12 cellular contexts compared by ENCODE assay signal in genomic region chr17:64741038-64741641, GRCh38.
DNase-seq lines count a peak whose midpoint lies in the region; TF ChIP-seq lines count a peak whose summit lies in the region.
"Had no signal": no experiment of that assay in that cellular context is flagged by ENCODE, and none has a peak within 500 bp of the region (broad histone marks: within the 10 kb centered on the region; RNA-seq: fewer than 3 reads in every experiment).

No MANE protein-coding gene starts in this region.

- in situ Hi-C loops in GM13977 (cut with MboI; ENCODE audit: low pct_unique_long_range_greater_than_20kb, low sequenced_read_pairs, unreplicated experiment) = no loop called here

- H4K8ac ChIP-seq in neuronal stem cell (ENCODE audit: low read depth, low read length) = no peak overlapping the region

- CTCF ChIA-PET in AG04449 (lab: Yijun Ruan, JAX) = interaction anchor here (1.1 to 7.2 kb wide), 4 partner anchors 13 to 208 kb away, joined by 3 to 45 read pairs (median 3); no protein-coding TSS in a partner anchor

- H2BK12ac ChIP-seq in neuronal stem cell (ENCODE audit: low read length) = no peak overlapping the region

- H3K36me3 ChIP-seq in SJCRH30 = no peaks in the 10 kb centered on the region
- H3K36me3 ChIP-seq in neuronal stem cell (replicated peaks in 1 of 2; ENCODE audit: control insufficient read depth in 2 of 2, insufficient read depth in 2 of 2, low read length in 2 of 2) = no peaks in the 10 kb centered on the region
- H3K36me3 ChIP-seq: cardiac muscle cell had no signal

- H3K18ac ChIP-seq in neuronal stem cell (ENCODE audit: low read length) = no peak overlapping the region

- H3K36me3 Mint-ChIP-seq in activated naive CD8-positive, alpha-beta T cell treated with anti-CD3 and anti-CD28 coated beads for 36 hours = no peaks in the 10 kb centered on the region

- no peak overlapping the region for H2BK5ac ChIP-seq in neuronal stem cell (ENCODE audit: low read length)

- no peak overlapping the region for H3K4me2 ChIP-seq in neuronal stem cell (ENCODE audit: insufficient read depth, low read length, poor library complexity, severe bottlenecking)

- no peak overlapping the region for H2BK15ac ChIP-seq in neuronal stem cell (ENCODE audit: low read length)

- no peak for DNase-seq in AG04449 (ENCODE audit: low read depth, low spot score)
- peak; percentile 31 to 39 for DNase-seq in SJCRH30
- peak; percentile 53 for DNase-seq in fibroblast of villous mesenchyme (ENCODE audit: low read depth)
- no peak for DNase-seq in neuronal stem cell (ENCODE audit: low spot score)
- DNase-seq in ecto neural progenitor cell (ENCODE audit: low spot score) = no peak
- no peak for DNase-seq in HuH-7 (ENCODE audit: low spot score)
- no peak for DNase-seq in GM13977 (ENCODE audit: low spot score)
- DNase-seq in activated naive CD8-positive, alpha-beta T cell treated with anti-CD3 and anti-CD28 coated beads for 36 hours = no peak
- DNase-seq: activated CD4-positive, CD25-positive, alpha-beta regulatory T cell; CD4-positive, alpha-beta T cell; NCI-H524 treated with DMSO at 0.1 percent for 48 hours had no signal

- no peak for TF ChIP-seq CTCF in AG04449 (IDR thresholded peaks at IDR 0.05; ENCODE audit: insufficient read depth, low read length, missing control alignments)
- no peak for TF ChIP-seq CTCF in fibroblast of villous mesenchyme (IDR thresholded peaks at IDR 0.05; ENCODE audit: insufficient read depth, low read depth, low read length)
- TF ChIP-seq CTCF in GM13977 (IDR thresholded peaks at IDR 0.05; ENCODE audit: extremely low read depth, insufficient read depth, missing control alignments) = no peak

- no CpG with 5 or more reads among the region's 6 CpGs for WGBS in neuronal stem cell (ENCODE audit: extremely low coverage in 2 of 2, insufficient read length in 2 of 2, insufficient replicate concordance in 1 of 2), 2 donors

- POLR2A ChIA-PET in AG04449 (lab: Yijun Ruan, JAX) = interaction anchor here (0.5 to 2.1 kb wide), 4 partner anchors 9 to 439 kb away, joined by 3 to 8 read pairs (median 3); no protein-coding TSS in a partner anchor

- H3K9me3 ChIP-seq in SJCRH30 (replicated peaks) (no peaks in the 10 kb centered on the region), neuronal stem cell (replicated peaks in 1 of 2; ENCODE audit: control insufficient read depth in 2 of 2, insufficient read depth in 1 of 2, low read depth in 1 of 2, low read length in 2 of 2) (no peaks in the 10 kb centered on the region)

- no peak overlapping the region for H4K91ac ChIP-seq in neuronal stem cell (ENCODE audit: low read depth, low read length, poor library complexity)

- H3K9me3 Mint-ChIP-seq in activated naive CD8-positive, alpha-beta T cell treated with anti-CD3 and anti-CD28 coated beads for 36 hours = no peaks in the 10 kb centered on the region
- H3K9me3 Mint-ChIP-seq: CD4-positive, alpha-beta T cell had no signal

- H3K27me3 ChIP-seq in SJCRH30 (no peaks in the 10 kb centered on the region), neuronal stem cell (ENCODE audit: control insufficient read depth in 3 of 3, insufficient read depth in 3 of 3, low read depth in 1 of 3, low read length in 3 of 3) (no peaks in the 10 kb centered on the region)
- H3K27me3 ChIP-seq: cardiac muscle cell had no signal

- H3K4me3 ChIP-seq in AG04449 (ENCODE audit: low read depth, low read length) (peak overlapping the region; percentile 19), SJCRH30 (no peak overlapping the region), fibroblast of villous mesenchyme (ENCODE audit: low read depth, low read length) (no peak overlapping the region), neuronal stem cell (ENCODE audit: low read length in 2 of 2) (no peak overlapping the region)
- H3K4me3 ChIP-seq: cardiac muscle cell had no signal

- H3K9ac ChIP-seq in neuronal stem cell (ENCODE audit: low read depth, low read length, poor library complexity) = no peak overlapping the region

- no peak overlapping the region for H2AK5ac ChIP-seq in neuronal stem cell (ENCODE audit: low read depth, low read length)

- H3K27ac ChIP-seq in SJCRH30 = peak overlapping the region; percentile 54
- H3K27ac ChIP-seq in neuronal stem cell (replicated peaks; ENCODE audit: low read length) = peak overlapping the region; percentile 58
- H3K27ac ChIP-seq: cardiac muscle cell had no signal

- no peak overlapping the region for H3K14ac ChIP-seq in neuronal stem cell (ENCODE audit: low read length)

- peaks cover 22% of the 10 kb centered on the region for H3K4me1 Mint-ChIP-seq in activated naive CD8-positive, alpha-beta T cell treated with anti-CD3 and anti-CD28 coated beads for 36 hours

- H2AFZ ChIP-seq in neuronal stem cell (ENCODE audit: low read length) = peak overlapping the region; percentile 71

- no peak overlapping the region for H3K27ac Mint-ChIP-seq in activated naive CD8-positive, alpha-beta T cell treated with anti-CD3 and anti-CD28 coated beads for 36 hours
- H3K27ac Mint-ChIP-seq: CD4-positive, alpha-beta T cell had no signal

- H3K4me1 ChIP-seq in SJCRH30 (peaks cover 20% of the 10 kb centered on the region), neuronal stem cell (ENCODE audit: control insufficient read depth in 2 of 2, insufficient read depth in 1 of 2, low read depth in 1 of 2, low read length in 2 of 2) (peaks cover 8% of the 10 kb centered on the region in 2 donors)

- H2BK120ac ChIP-seq in neuronal stem cell (ENCODE audit: low read depth, low read length) = no peak overlapping the region

- H3K27me3 Mint-ChIP-seq in activated naive CD8-positive, alpha-beta T cell treated with anti-CD3 and anti-CD28 coated beads for 36 hours = no peaks in the 10 kb centered on the region
- H3K27me3 Mint-ChIP-seq: CD4-positive, alpha-beta T cell had no signal

- H3K23ac ChIP-seq in neuronal stem cell (ENCODE audit: low read depth, low read length, poor library complexity) = no peak overlapping the region

- H3K4me3 Mint-ChIP-seq in activated naive CD8-positive, alpha-beta T cell treated with anti-CD3 and anti-CD28 coated beads for 36 hours = no peak overlapping the region
- H3K4me3 Mint-ChIP-seq: CD4-positive, alpha-beta T cell had no signal

- no peak overlapping the region for H3K4ac ChIP-seq in neuronal stem cell (ENCODE audit: low read length)

- no peaks in the 10 kb centered on the region for H3K79me1 ChIP-seq in neuronal stem cell (ENCODE audit: low read depth, low read length)

Comparison
In these comparisons a context has a peak if more than half of its experiments do, and no peak if none do; other contexts are left out.
1. DNase-seq: peak in SJCRH30 (2 of 2) and fibroblast of villous mesenchyme (single experiment); none in AG04449 (single experiment), neuronal stem cell (single experiment), ecto neural progenitor cell (single experiment), HuH-7 (single experiment), GM13977 (single experiment) and activated naive CD8-positive, alpha-beta T cell treated with anti-CD3 and anti-CD28 coated beads for 36 hours (single experiment).